ENCODE assay signal across 8 cellular contexts in the genomic region with DNA sequence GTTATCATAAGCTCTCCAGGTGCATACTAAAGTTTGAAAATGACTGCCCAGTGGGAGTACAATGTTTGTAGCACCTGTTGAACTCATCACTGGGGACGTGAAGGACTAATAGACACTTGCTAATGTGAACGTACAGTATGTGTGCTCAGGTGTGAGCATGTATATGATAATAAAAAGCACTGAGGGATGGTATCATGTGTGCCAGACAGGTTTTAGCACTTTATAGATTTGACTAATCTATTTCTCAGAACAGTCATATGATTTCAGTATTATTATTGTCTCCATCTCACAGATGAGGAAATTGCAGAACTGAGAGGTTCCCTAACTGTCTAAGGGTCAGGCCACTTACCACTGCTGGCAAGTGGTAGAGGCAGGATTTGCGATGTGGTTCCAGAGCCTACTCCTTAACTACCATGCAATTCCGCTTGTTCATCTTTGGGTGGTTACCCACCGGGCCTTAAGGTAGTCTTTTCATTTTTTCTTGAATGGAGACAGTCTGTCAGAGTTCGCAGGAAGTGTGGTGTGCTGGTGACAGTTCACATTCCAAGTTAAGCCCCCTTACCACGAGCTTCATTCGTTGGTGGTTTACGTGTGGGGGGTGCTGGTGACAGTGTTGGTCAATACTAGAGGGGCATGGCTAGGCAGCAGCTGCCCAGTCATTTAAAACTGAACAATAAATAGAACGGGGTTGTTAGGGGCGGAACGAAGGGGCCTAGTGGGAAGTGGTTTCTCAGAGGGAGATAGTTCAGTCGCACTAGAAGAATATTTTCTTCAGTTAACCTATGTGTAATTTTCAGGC.
A peak's percentile ranks its signal among the peaks of the same experiment; 100 is the strongest.
DNase-seq lines count a peak whose midpoint lies in the region; ATAC-seq and TF ChIP-seq lines count a peak whose summit lies in the region.

No MANE protein-coding gene starts in this region.

- no peaks in the 10 kb centered on the region for H3K27me3 Mint-ChIP-seq in dendritic cell treated with granulocyte-macrophage colony-stimulating factor and Interleukin-4, amounts not matched to agents 40 ng/mL and 50 ng/mL, for 4 days

- peak overlapping the region; percentile 90 for H3K27ac Mint-ChIP-seq in dendritic cell treated with granulocyte-macrophage colony-stimulating factor and Interleukin-4, amounts not matched to agents 40 ng/mL and 50 ng/mL, for 4 days

- peak overlapping the region; percentile 51 for H3K4me3 ChIP-seq in GM06990 (replicated peaks; ENCODE audit: low read depth, low read length)

- peak overlapping the region; percentile 17 for H3K4me3 Mint-ChIP-seq in dendritic cell treated with granulocyte-macrophage colony-stimulating factor and Interleukin-4, amounts not matched to agents 40 ng/mL and 50 ng/mL, for 4 days

- DNase-seq in GM06990 (ENCODE audit: extremely low read depth, insufficient read length) = peak; percentile 69
- no peak for DNase-seq in stimulated activated CD4-positive, alpha-beta T cell treated with anti-CD3 and anti-CD28 coated beads, Interleukin-2, amount 100 ng/mL, for 24 hours
- DNase-seq in NCI-H128 (lab: John Stamatoyannopoulos, UW; ENCODE audit: unreplicated experiment) = no peak
- no peak for DNase-seq in NCI-H524 treated with DMSO at 0.1 percent for 48 hours (lab: John Stamatoyannopoulos, UW)
- DNase-seq in glomerular visceral epithelial cell (ENCODE audit: extremely low spot score) = no peak

- ATAC-seq in GM21381 (IDR thresholded peaks at IDR 0.05; ENCODE audit: unreplicated experiment) (peak; percentile 67), HG03565 (IDR thresholded peaks at IDR 0.05; ENCODE audit: unreplicated experiment) (peak; percentile 67)

- intact Hi-C loops in dendritic cell treated with granulocyte-macrophage colony-stimulating factor and Interleukin-4, amounts not matched to agents 40 ng/mL and 50 ng/mL, for 4 days (cut with micrococcal nuclease) = loop anchor here (5.0 kb wide), 1 partner anchor 42 kb away; no protein-coding TSS in a partner anchor

- no peak for TF ChIP-seq CTCF in GM06990 (IDR thresholded peaks at IDR 0.05; ENCODE audit: insufficient read depth, low read length, poor library complexity, severe bottlenecking)

- H3K9me3 Mint-ChIP-seq in dendritic cell treated with granulocyte-macrophage colony-stimulating factor and Interleukin-4, amounts not matched to agents 40 ng/mL and 50 ng/mL, for 4 days = no peaks in the 10 kb centered on the region

- no peaks in the 10 kb centered on the region for H3K27me3 ChIP-seq in GM06990 (replicated peaks; ENCODE audit: control insufficient read depth, insufficient read depth, low read length)

- peaks cover 79% of the 10 kb centered on the region for H3K36me3 Mint-ChIP-seq in dendritic cell treated with granulocyte-macrophage colony-stimulating factor and Interleukin-4, amounts not matched to agents 40 ng/mL and 50 ng/mL, for 4 days (ENCODE audit: low read depth)

- no peaks in the 10 kb centered on the region for H3K36me3 ChIP-seq in GM06990 (ENCODE audit: control insufficient read depth, insufficient read depth, low read length)

- peaks cover 90% of the 10 kb centered on the region for H3K4me1 Mint-ChIP-seq in dendritic cell treated with granulocyte-macrophage colony-stimulating factor and Interleukin-4, amounts not matched to agents 40 ng/mL and 50 ng/mL, for 4 days (ENCODE audit: low read depth)
